9 cellular contexts compared by ENCODE assay signal in the genomic region with DNA sequence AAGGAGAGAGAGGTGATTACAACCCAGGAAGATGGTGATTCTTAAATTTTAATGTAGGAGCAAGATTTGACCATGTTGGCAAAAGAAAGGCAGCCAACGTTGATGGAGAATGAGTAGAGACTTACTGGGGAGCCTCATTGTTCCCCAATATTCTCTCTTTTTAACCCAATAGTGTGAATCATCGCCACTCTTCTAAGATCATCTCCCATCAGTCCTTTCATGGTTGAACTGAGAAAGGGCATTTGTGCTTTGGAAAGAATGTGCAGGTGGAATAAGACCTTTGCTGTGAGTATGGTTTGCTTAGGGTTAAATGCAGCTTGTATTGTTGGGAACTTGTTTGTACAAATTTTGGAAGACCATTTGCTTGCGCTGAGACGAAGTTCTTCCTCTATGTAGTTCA.
"Had no signal": no experiment of that assay in that cellular context is flagged by ENCODE, and none has a peak within 500 bp of the region (broad histone marks: within the 10 kb centered on the region; RNA-seq: fewer than 3 reads in every experiment).

No MANE protein-coding gene starts in this region.

- H3K4me1 ChIP-seq: HAP-1 had no signal

- H3K9me3 ChIP-seq: HAP-1 had no signal

- H3K4me2 ChIP-seq: GM23338 had no signal

- H3K4me1 Mint-ChIP-seq: GM23338 had no signal

- DNase-seq: GM23248, GOT3, H7, H9, HCEC 1CT, HFFc6 had no signal

- H3K36me3 ChIP-seq: HAP-1 had no signal

- H3K4me3 ChIP-seq: GM23248, GM23338, HAP-1 had no signal

- ATAC-seq: GM23338, HCT116 had no signal

- H3K27ac Mint-ChIP-seq: GM23338, H9, HFFc6 had no signal

- H3K9ac ChIP-seq: GM23248 had no signal

- H3K27ac ChIP-seq: GM23248 had no signal

- H2AFZ ChIP-seq: GM23248, GM23338 had no signal

- H3K4me3 Mint-ChIP-seq: GM23338, H9, HFFc6 had no signal
